9 cellular contexts compared by ENCODE assay signal in the genomic region with DNA sequence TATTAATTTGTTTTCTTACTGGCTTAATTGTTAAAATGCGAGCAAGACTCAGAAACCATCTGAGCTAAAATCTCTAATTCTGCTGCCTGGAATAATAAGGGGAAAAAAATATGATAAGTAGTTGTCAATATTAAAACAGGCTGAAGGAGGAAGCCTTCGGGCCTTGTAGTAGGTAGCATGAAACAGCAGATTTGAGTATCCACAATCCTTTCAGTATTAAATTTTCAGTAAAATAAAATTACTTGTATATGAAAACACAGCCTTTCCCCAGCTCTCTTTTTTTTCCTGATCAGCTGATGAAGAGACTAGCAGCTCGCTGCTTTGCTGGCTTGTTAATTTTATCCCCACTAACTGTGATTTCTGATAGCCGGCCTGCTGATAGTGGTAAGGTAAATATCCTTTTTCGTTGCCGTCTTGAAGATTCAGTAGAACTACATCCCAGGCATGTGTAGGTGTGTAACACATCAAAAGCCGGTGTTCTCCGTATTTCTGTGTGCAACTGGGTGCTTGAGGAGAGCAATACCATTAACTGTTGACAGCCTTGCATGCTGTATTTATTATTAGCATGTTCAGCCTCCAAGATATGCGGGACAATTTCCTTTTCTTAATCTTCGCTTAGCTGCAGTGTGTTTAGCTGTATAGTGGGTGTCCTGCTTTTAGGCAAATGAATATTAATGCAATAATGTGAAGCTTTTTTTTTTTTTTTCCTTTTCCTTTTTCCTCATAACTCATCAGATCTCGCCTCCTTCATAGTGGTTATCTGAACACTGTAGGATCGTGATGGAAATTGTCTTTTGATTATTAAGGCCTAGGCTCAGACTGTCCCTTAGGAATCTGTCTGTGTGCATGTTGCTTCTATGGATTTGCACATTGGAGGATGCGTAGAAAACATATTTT.
DNase-seq lines count a peak whose midpoint lies in the region; ATAC-seq, FAIRE-seq and TF ChIP-seq lines count a peak whose summit lies in the region.
"Had no signal": no experiment of that assay in that cellular context is flagged by ENCODE, and none has a peak within 500 bp of the region (broad histone marks: within the 10 kb centered on the region; RNA-seq: fewer than 3 reads in every experiment).

No MANE protein-coding gene starts in this region.

- no peak for ATAC-seq in GM18520 (IDR thresholded peaks at IDR 0.05; ENCODE audit: unreplicated experiment)
- ATAC-seq in HG02973 (IDR thresholded peaks at IDR 0.05; ENCODE audit: unreplicated experiment) = no peak

- H3K4me3 ChIP-seq in AG04449 (ENCODE audit: low read depth, low read length) (peak overlapping the region; percentile 25), Karpas-422 (ENCODE audit: low read length) (peak overlapping the region; percentile 69), ascending aorta (peak overlapping the region; percentile 58 to 66), keratinocyte (ENCODE audit: control insufficient read depth in 2 of 3, extremely low read depth in 1 of 3, insufficient read depth in 2 of 3, low read depth in 1 of 3, low read length in 3 of 3) (peak overlapping the region; percentile 30 to 86 (median 82))

- H2AFZ ChIP-seq in Karpas-422 (ENCODE audit: low read length) (peak overlapping the region; percentile 3; the same call in 1 of the 2 replicates), keratinocyte (ENCODE audit: control insufficient read depth, low read length) (peak overlapping the region; percentile 89)

- DNase-seq in AG04449 (ENCODE audit: low read depth, low spot score) = no peak
- peak; percentile 71 for DNase-seq in Karpas-422
- no peak for DNase-seq in ascending aorta (ENCODE audit: low spot score in 2 of 2)
- no peak for DNase-seq in keratinocyte (ENCODE audit: low read depth, low spot score)
- DNase-seq in stromal cell of bone marrow (ENCODE audit: low read depth) = peak; percentile 6
- no peak for DNase-seq in SKM-1 treated with dmso at 0.1 percent for 144 hours (lab: John Stamatoyannopoulos, UW; ENCODE audit: unreplicated experiment)

- H3K27me3 ChIP-seq in Karpas-422 (ENCODE audit: low read length) = no peaks in the 10 kb centered on the region
- no peaks in the 10 kb centered on the region for H3K27me3 ChIP-seq in ascending aorta
- no peaks in the 10 kb centered on the region for H3K27me3 ChIP-seq in keratinocyte (ENCODE audit: control insufficient read depth, extremely low read depth, insufficient read depth, low read length)

- peaks cover 73% of the 10 kb centered on the region for H3K4me1 ChIP-seq in Karpas-422 (ENCODE audit: low read length)
- peaks cover 0 to 13% of the 10 kb centered on the region in 2 donors for H3K4me1 ChIP-seq in ascending aorta
- peaks cover 25% of the 10 kb centered on the region for H3K4me1 ChIP-seq in keratinocyte (ENCODE audit: control insufficient read depth, extremely low read depth, insufficient read depth, low read length)

- peak overlapping the region; percentile 85 for H3K4me2 ChIP-seq in Karpas-422 (ENCODE audit: low read depth, low read length, poor library complexity, severe bottlenecking)
- H3K4me2 ChIP-seq in keratinocyte (ENCODE audit: control insufficient read depth, extremely low read depth, insufficient read depth, low read depth, low read length) = peak overlapping the region; percentile 99

- H3K9me3 ChIP-seq in Karpas-422 (ENCODE audit: low read length) (no peaks in the 10 kb centered on the region), ascending aorta (no peaks in the 10 kb centered on the region), keratinocyte (ENCODE audit: control insufficient read depth, low read depth, low read length) (no peaks in the 10 kb centered on the region)

- H3K79me2 ChIP-seq in Karpas-422 (ENCODE audit: low read length) (peaks cover 37% of the 10 kb centered on the region), keratinocyte (ENCODE audit: control insufficient read depth, insufficient read depth, low read length) (peaks cover 19% of the 10 kb centered on the region)

- H3K9me1 ChIP-seq in keratinocyte (ENCODE audit: control insufficient read depth, extremely low read depth, insufficient read depth, low read length) = no peaks in the 10 kb centered on the region

- H3K9ac ChIP-seq in Karpas-422 (ENCODE audit: low read length) = peak overlapping the region; percentile 74
- peak overlapping the region; percentile 82 for H3K9ac ChIP-seq in keratinocyte (ENCODE audit: control insufficient read depth, extremely low read depth, insufficient read depth, low read length)

- TF ChIP-seq CTCF in AG04449 (IDR thresholded peaks at IDR 0.05; ENCODE audit: insufficient read depth, low read length, missing control alignments) (no peak), ascending aorta (IDR thresholded peaks at IDR 0.05) (no peak), keratinocyte (optimal IDR thresholded peaks at IDR 0.05 in 1 of 3, IDR thresholded peaks at IDR 0.05 in 1 of 3, conservative IDR thresholded peaks at IDR 0.05 in 1 of 3; ENCODE audit: extremely low read depth in 1 of 3, insufficient read depth in 2 of 3, low read length in 3 of 3) (no peak)

- POLR2A ChIA-PET in AG04449 (lab: Yijun Ruan, JAX) = no interaction called here

- CTCF ChIA-PET in AG04449 (lab: Yijun Ruan, JAX) = interaction anchor here (1.0 to 4.0 kb wide), 4 partner anchors 13 to 28 kb away, joined by 3 to 17 read pairs (median 6); no protein-coding TSS in a partner anchor

- no peaks in the 10 kb centered on the region for H3K9me2 ChIP-seq in Karpas-422 (replicated peaks; ENCODE audit: insufficient read depth, low read length)

- dilution Hi-C loops in keratinocyte (cut with MboI; ENCODE audit: extremely low pct_ligation_motif_present, low sequenced_read_pairs) = no loop called here

- H4K20me1 ChIP-seq in Karpas-422 (ENCODE audit: insufficient read depth, low read depth, low read length) = no peaks in the 10 kb centered on the region
- no peaks in the 10 kb centered on the region for H4K20me1 ChIP-seq in keratinocyte (ENCODE audit: control insufficient read depth, extremely low read depth, insufficient read depth, low read length)

- intact Hi-C loops in ascending aorta (cut with DNase I) = loop anchor here (2.0 to 5.0 kb wide), 3 partner anchors 27 to 83 kb away; no protein-coding TSS in a partner anchor

- H3K36me3 ChIP-seq in Karpas-422 (ENCODE audit: insufficient read depth, low read length) (no peaks in the 10 kb centered on the region; the same call in 1 of the 2 replicates), ascending aorta (peaks cover 0 to 14% of the 10 kb centered on the region in 2 donors), keratinocyte (ENCODE audit: control insufficient read depth in 2 of 2, extremely low read depth in 1 of 2, insufficient read depth in 2 of 2, low read length in 2 of 2) (peaks cover 0 to 1% of the 10 kb centered on the region in 2 experiments)

- peak overlapping the region; percentile 95 for H3K27ac ChIP-seq in Karpas-422 (ENCODE audit: low read length)
- H3K27ac ChIP-seq in ascending aorta = peak overlapping the region; percentile 74 to 79
- peak overlapping the region; percentile 81 for H3K27ac ChIP-seq in keratinocyte (ENCODE audit: control insufficient read depth, insufficient read depth, low read length)

- no peak for FAIRE-seq in keratinocyte (lab: Jason Lieb, UNC)
- FAIRE-seq: colon had no signal

Comparison
In these comparisons a context has a peak if more than half of its experiments do, and no peak if none do; other contexts are left out.
1. DNase-seq: peak in Karpas-422 (single experiment) and stromal cell of bone marrow (single experiment); none in AG04449 (single experiment), ascending aorta (0 of 2), keratinocyte (single experiment) and SKM-1 treated with dmso at 0.1 percent for 144 hours (single experiment).
2. H3K4me3 ChIP-seq: peak in every context shown above with its lines; median percentile 82 in keratinocyte; 69 in Karpas-422; 62 in ascending aorta; 25 in AG04449.
3. Peak in every context shown above with its lines, with median percentiles within 50 percentile points of each other: H3K27ac ChIP-seq.